ENCODE assay signal across 8 cellular contexts in genomic region chr13:73717632-73718031, GRCh38.
A peak's percentile ranks its signal among the peaks of the same experiment; 100 is the strongest.
DNase-seq lines count a peak whose midpoint lies in the region; ATAC-seq, FAIRE-seq and TF ChIP-seq lines count a peak whose summit lies in the region.
"Had no signal": no experiment of that assay in that cellular context is flagged by ENCODE, and none has a peak within 500 bp of the region (broad histone marks: within the 10 kb centered on the region; RNA-seq: fewer than 3 reads in every experiment).

No MANE protein-coding gene starts in this region.

- no peak overlapping the region for H2BK5ac ChIP-seq in mesenchymal stem cell (ENCODE audit: low read depth, low read length, poor library complexity, severe bottlenecking)

- H3K9ac ChIP-seq in K562 (ENCODE audit: insufficient read depth in 1 of 2, low read depth in 2 of 2, low read length in 2 of 2) = no peak overlapping the region
- no peak overlapping the region for H3K9ac ChIP-seq in mesenchymal stem cell (ENCODE audit: low read length)

- no peak for FAIRE-seq in K562 (lab: Jason Lieb, UNC)

- H3K23ac ChIP-seq in mesenchymal stem cell (ENCODE audit: low read length in 2 of 2) = no peak overlapping the region

- in situ Hi-C loops in K562 (cut with MboI) = loop anchor here (25.0 kb wide), 1 partner anchor 905 kb away; no protein-coding TSS in a partner anchor

- H3K14ac ChIP-seq in mesenchymal stem cell (ENCODE audit: low read length in 2 of 2) = no peak overlapping the region

- no peaks in the 10 kb centered on the region for H3K79me2 ChIP-seq in K562 (ENCODE audit: control insufficient read depth, insufficient read depth, low read length)

- TF ChIP-seq EP300 in K562 (IDR thresholded peaks at IDR 0.05; ENCODE audit: low read length) = no peak

- DNase-seq in M059J (ENCODE audit: low read depth) (peak; percentile 65), K562 (ENCODE audit: extremely low read depth in 1 of 4, low spot score in 3 of 4) (no peak), mesenchymal stem cell (peak; percentile 48), GDM1 (lab: John Stamatoyannopoulos, UW) (no peak), NCI-H774 (lab: John Stamatoyannopoulos, UW) (no peak), adrenal gland (no peak)
- DNase-seq: NCI-H82 had no signal

- WGBS in K562 (ENCODE audit: insufficient coverage, low coverage, missing lambda C conversion rate) = 0% methylated on average over 2 of the region's 2 CpGs
- 70% methylated on average over 2 of the region's 2 CpGs for whole genome bisulfite sequencing in mesenchymal stem cell
- 52 to 77% (median 61%) methylated on average over 2 of the region's 2 CpGs for WGBS in adrenal gland, 4 donors

- no peak overlapping the region for H3K18ac ChIP-seq in mesenchymal stem cell (ENCODE audit: low read depth in 1 of 2, low read length in 2 of 2)

- no peak overlapping the region for H4K8ac ChIP-seq in mesenchymal stem cell (ENCODE audit: low read length)

- POLR2A ChIA-PET in K562 (lab: Yijun Ruan, JAX) = no interaction called here

- H2BK15ac ChIP-seq in mesenchymal stem cell (ENCODE audit: low read depth, poor library complexity, severe bottlenecking) = no peak overlapping the region

- H3K4me1 ChIP-seq in K562 (replicated peaks in 1 of 2; ENCODE audit: control insufficient read depth in 2 of 2, insufficient read depth in 2 of 2, low read length in 2 of 2) (no peaks in the 10 kb centered on the region), mesenchymal stem cell (ENCODE audit: control insufficient read depth, insufficient read depth, low read depth, low read length) (peaks cover 2% of the 10 kb centered on the region), adrenal gland (replicated peaks in 1 of 2) (no peaks in the 10 kb centered on the region)

- H4K20me1 ChIP-seq in K562 (replicated peaks; ENCODE audit: control insufficient read depth, insufficient read depth, low read length) = no peaks in the 10 kb centered on the region

- TF ChIP-seq CTCF in K562 (IDR thresholded peaks at IDR 0.05 in 2 of 3, conservative IDR thresholded peaks at IDR 0.05 in 1 of 3; ENCODE audit: insufficient read depth in 2 of 3, low read depth in 1 of 3, low read length in 3 of 3) (no peak), adrenal gland (IDR thresholded peaks at IDR 0.05) (no peak)

- no peak overlapping the region for H2BK12ac ChIP-seq in mesenchymal stem cell (ENCODE audit: low read length in 2 of 2)

- CTCF ChIA-PET in K562 (lab: Yijun Ruan, JAX; ENCODE audit: low intra/inter-chr PET ratio) = no interaction called here

- no peak overlapping the region for H2BK120ac ChIP-seq in mesenchymal stem cell (ENCODE audit: low read depth, low read length)

- intact Hi-C loops in K562 (cut with micrococcal nuclease) (no loop called here), adrenal gland (cut with DNase I) (no loop called here)

- H3K36me3 ChIP-seq in K562 (ENCODE audit: control insufficient read depth, insufficient read depth, low read length) (no peaks in the 10 kb centered on the region), mesenchymal stem cell (ENCODE audit: control insufficient read depth in 1 of 2, insufficient read depth in 2 of 2, low read depth in 1 of 2, low read length in 2 of 2) (peaks cover 8 to 33% of the 10 kb centered on the region in 2 experiments), adrenal gland (replicated peaks in 1 of 2) (no peaks in the 10 kb centered on the region)

- TF ChIP-seq RAD21 in K562 (CRISPR knock-in tag; conservative IDR thresholded peaks at IDR 0.05 in 1 of 2, IDR thresholded peaks at IDR 0.05 in 1 of 2) = no peak

- no peak overlapping the region for H4K91ac ChIP-seq in mesenchymal stem cell (ENCODE audit: low read length)

- no peak overlapping the region for H3K4ac ChIP-seq in mesenchymal stem cell (ENCODE audit: low read depth in 1 of 2, low read length in 2 of 2)

- H2AFZ ChIP-seq in K562 (ENCODE audit: low read depth, low read length) = no peak overlapping the region
- H2AFZ ChIP-seq in mesenchymal stem cell (ENCODE audit: low read depth, low read length) = no peak overlapping the region

- BruUV-seq in K562 (replicated peaks; lab: Mats Ljungman, UMichigan) = no TSS peak

- no peaks in the 10 kb centered on the region for H3K9me3 ChIP-seq in K562 (replicated peaks; ENCODE audit: control insufficient read depth, insufficient read depth, low read depth, low read length)
- no peaks in the 10 kb centered on the region for H3K9me3 ChIP-seq in mesenchymal stem cell (ENCODE audit: control insufficient read depth, low read length)
- H3K9me3 ChIP-seq in adrenal gland (replicated peaks in 1 of 3) = no peaks in the 10 kb centered on the region

- no peaks in the 10 kb centered on the region for H3K9me1 ChIP-seq in K562 (ENCODE audit: control insufficient read depth, insufficient read depth, low read length)

- H3K4me2 ChIP-seq in K562 (ENCODE audit: insufficient read depth, low read length) = no peak overlapping the region
- no peak overlapping the region for H3K4me2 ChIP-seq in mesenchymal stem cell (ENCODE audit: low read length, poor library complexity, severe bottlenecking)

- H3K27me3 ChIP-seq in K562 (ENCODE audit: control insufficient read depth in 2 of 2, insufficient read depth in 2 of 2, low read length in 2 of 2) (no peaks in the 10 kb centered on the region; a peak in 1 of 5 replicates), mesenchymal stem cell (ENCODE audit: control insufficient read depth in 1 of 2, insufficient read depth in 1 of 2, low read length in 2 of 2) (no peaks in the 10 kb centered on the region), adrenal gland (no peaks in the 10 kb centered on the region)

- TF ChIP-seq POLR2A in K562 (conservative IDR thresholded peaks at IDR 0.05) = no peak
- TF ChIP-seq POLR2A in adrenal gland (IDR thresholded peaks at IDR 0.05) = no peak

- H2AK5ac ChIP-seq in mesenchymal stem cell (ENCODE audit: low read length, severe bottlenecking) = no peak overlapping the region

- H3K27ac ChIP-seq in K562 (ENCODE audit: extremely low read depth, low read depth, low read length) (no peak overlapping the region), mesenchymal stem cell (ENCODE audit: low read length, poor library complexity, severe bottlenecking) (no peak overlapping the region), adrenal gland (no peak overlapping the region)

- H3K4me3 ChIP-seq in K562 = no peak overlapping the region
- H3K4me3 ChIP-seq in mesenchymal stem cell (ENCODE audit: insufficient read depth in 1 of 2, low read depth in 1 of 2, low read length in 2 of 2) = no peak overlapping the region
- no peak overlapping the region for H3K4me3 ChIP-seq in adrenal gland

- H3K79me1 ChIP-seq in mesenchymal stem cell (replicated peaks; ENCODE audit: low read length, poor library complexity, severe bottlenecking) = peaks cover 8% of the 10 kb centered on the region

- ATAC-seq in GM19351 (IDR thresholded peaks at IDR 0.05; ENCODE audit: unreplicated experiment) = peak; percentile 15
- ATAC-seq in K562 = no peak

TF ChIP-seq in K562, 482 proteins besides CTCF, POLR2A, EP300 and RAD21:
- no peak for TF ChIP-seq THRB (CRISPR knock-in tag; conservative IDR thresholded peaks at IDR 0.05)
- TF ChIP-seq SP1 (CRISPR knock-in tag; IDR thresholded peaks at IDR 0.05) = no peak
- TF ChIP-seq HDAC1 (IDR thresholded peaks at IDR 0.05) = no peak
- TF ChIP-seq TCF7 (IDR thresholded peaks at IDR 0.05; ENCODE audit: borderline replicate concordance) = no peak
- peak; percentile 42; the same call in 1 of the 2 replicates for TF ChIP-seq FOSL1 (tag; conservative IDR thresholded peaks at IDR 0.05)
- no peak for TF ChIP-seq E2F4 (CRISPR knock-in tag; IDR thresholded peaks at IDR 0.05; ENCODE audit: low read depth)
TF ChIP-seq in K562: peak in this region for 1.

Comparison
In these comparisons a context has a peak if more than half of its experiments do, and no peak if none do; other contexts are left out.
1. DNase-seq: peak in M059J (single experiment) and mesenchymal stem cell (single experiment); none in K562 (0 of 4), GDM1 (single experiment), NCI-H774 (single experiment) and adrenal gland (0 of 7).